Comparison of ENCODE assay signal across 19 cellular contexts in the genomic region with DNA sequence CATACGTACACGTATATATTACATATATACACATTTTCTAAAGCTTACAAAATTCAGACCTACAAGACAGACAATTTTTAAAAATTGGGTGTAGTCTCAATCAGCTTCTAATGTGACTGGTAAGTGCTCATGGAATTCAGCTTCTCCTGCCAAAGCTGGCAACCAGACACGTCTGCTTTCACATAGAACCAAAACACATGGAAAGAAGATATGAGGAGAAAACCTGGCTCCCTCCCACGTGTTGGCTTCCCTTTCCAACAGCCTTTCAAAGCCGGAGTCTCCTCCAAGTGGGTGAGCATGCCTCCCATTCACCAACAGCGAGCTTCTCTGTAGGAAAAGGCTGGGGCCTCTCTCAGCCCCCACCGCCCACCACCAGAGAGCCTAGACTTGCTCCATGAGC. TPM values are rescaled to one million over a fixed set of nuclear protein-coding genes. Genes with fewer than 3 reads are reported as not detected.
DNase-seq lines count a peak whose midpoint lies in the region; ATAC-seq, FAIRE-seq and TF ChIP-seq lines count a peak whose summit lies in the region.
"Had no signal": no experiment of that assay in that cellular context is flagged by ENCODE, and none has a peak within 500 bp of the region (broad histone marks: within the 10 kb centered on the region; RNA-seq: fewer than 3 reads in every experiment).

No MANE protein-coding gene starts in this region.

- no peaks in the 10 kb centered on the region for H3F3A ChIP-seq in SK-N-SH (replicated peaks; ENCODE audit: insufficient read depth)

- H3K36me3 Mint-ChIP-seq in astrocyte (ENCODE audit: low read depth, unreplicated experiment), result peaks cover 8% of the 10 kb centered on the region
- peaks cover 19 to 81% (median 31%) of the 10 kb centered on the region in 3 donors for H3K36me3 Mint-ChIP-seq in naive thymus-derived CD8-positive, alpha-beta T cell

- no peak for TF ChIP-seq EP300 in SK-N-SH (IDR thresholded peaks at IDR 0.05; ENCODE audit: borderline replicate concordance in 1 of 2, low read depth in 1 of 2, low read length in 1 of 2)

- H3K27ac Mint-ChIP-seq in astrocyte (ENCODE audit: unreplicated experiment), result no peak overlapping the region
- no peak overlapping the region for H3K27ac Mint-ChIP-seq in naive thymus-derived CD8-positive, alpha-beta T cell
- H3K27ac Mint-ChIP-seq: activated CD4-positive, alpha-beta memory T cell treated with anti-CD3 and anti-CD28 coated beads for 36 hours; activated T-helper 1 cell treated with anti-CD3 and anti-CD28 coated beads, Interleukin-12 subunit alpha, Interleukin-12 subunit beta, Interleukin-2, Interleukin-4 antibody, amounts not matched to agents 30 ng/mL and 10 ng/mL and 1 ng/mL, durations not matched to agents 14 hours and 24 hours and 36 hours had no signal

- H2AFZ ChIP-seq in astrocyte (ENCODE audit: low read depth, low read length), result no peak overlapping the region
- no peak overlapping the region for H2AFZ ChIP-seq in SK-N-SH (ENCODE audit: low read depth)

- TF ChIP-seq POLR2A in heart left ventricle (IDR thresholded peaks at IDR 0.05), result no peak

- H3K36me3 ChIP-seq in astrocyte (ENCODE audit: insufficient read depth, low read length) (peaks cover 5% of the 10 kb centered on the region), heart left ventricle (peaks cover 0 to 38% (median 13%) of the 10 kb centered on the region in 9 donors), skeletal muscle satellite cell (ENCODE audit: insufficient read depth, low read length) (peaks cover 44% of the 10 kb centered on the region), SK-N-SH (replicated peaks in 1 of 2; ENCODE audit: control insufficient read depth in 1 of 2, insufficient read depth in 2 of 2, low read length in 1 of 2) (peaks cover under 1 to 8% of the 10 kb centered on the region in 2 experiments)
- H3K36me3 ChIP-seq: ascending aorta had no signal

- no peak for TF ChIP-seq RAD21 in SK-N-SH (IDR thresholded peaks at IDR 0.05; ENCODE audit: low read length)

- no peak overlapping the region for H3K9ac ChIP-seq in astrocyte (ENCODE audit: low read length)
- peak overlapping the region; percentile 60 for H3K9ac ChIP-seq in skeletal muscle satellite cell (ENCODE audit: low read depth, low read length)
- no peak overlapping the region for H3K9ac ChIP-seq in SK-N-SH

- peak; percentile 80 for DNase-seq in GM04503 (ENCODE audit: low read depth)
- peak; percentile 80 for DNase-seq in astrocyte (ENCODE audit: low read depth)
- DNase-seq in heart left ventricle, result peak in 4 of 5 donors; percentile 61 to 84 (median 72)
- DNase-seq in SK-N-SH, result no peak
- DNase-seq in naive thymus-derived CD8-positive, alpha-beta T cell, result no peak
- DNase-seq: activated CD4-positive, alpha-beta memory T cell treated with anti-CD3 and anti-CD28 coated beads for 36 hours; GF-D8; mucosa of descending colon; MV-4-11; NK-92 treated with Interleukin-12 subunit alpha and Interleukin-12 subunit beta, amount 100 ng/mL, for 24 hours; stimulated activated CD4-positive, alpha-beta T cell treated with anti-CD3 and anti-CD28 coated beads, Interleukin-2, amount 100 ng/mL, for 48 hours; trophoblast cell had no signal

- POLR2A ChIA-PET in SK-N-SH (lab: Yijun Ruan, JAX), result no interaction called here
- POLR2A ChIA-PET in naive thymus-derived CD8-positive, alpha-beta T cell (lab: Charles Lee), result interaction anchor here (1.1 kb wide), 1 partner anchor 8 kb away, joined by 3 read pairs; no protein-coding TSS in a partner anchor

- ATAC-seq in heart left ventricle (peak; percentile 56 to 80 (median 79)), GM19328 (IDR thresholded peaks at IDR 0.05; ENCODE audit: unreplicated experiment) (no peak)
- no peak for ATAC-seq in naive thymus-derived CD8-positive, alpha-beta T cell
- ATAC-seq: mucosa of descending colon had no signal

- H3K4me3 Mint-ChIP-seq in astrocyte (ENCODE audit: unreplicated experiment), result no peak overlapping the region
- H3K4me3 Mint-ChIP-seq in naive thymus-derived CD8-positive, alpha-beta T cell, result no peak overlapping the region
- H3K4me3 Mint-ChIP-seq: activated CD4-positive, alpha-beta memory T cell treated with anti-CD3 and anti-CD28 coated beads for 36 hours; activated T-helper 1 cell treated with anti-CD3 and anti-CD28 coated beads, Interleukin-12 subunit alpha, Interleukin-12 subunit beta, Interleukin-2, Interleukin-4 antibody, amounts not matched to agents 30 ng/mL and 10 ng/mL and 1 ng/mL, durations not matched to agents 14 hours and 24 hours and 36 hours had no signal

- intact Hi-C loops in heart left ventricle (cut with DNase I), result no loop called here

- H3K4me1 Mint-ChIP-seq in astrocyte (ENCODE audit: low read depth, unreplicated experiment), result no peaks in the 10 kb centered on the region
- H3K4me1 Mint-ChIP-seq in naive thymus-derived CD8-positive, alpha-beta T cell, result peaks cover 0 to 11% (median 2%) of the 10 kb centered on the region in 4 donors

- H3K4me3 ChIP-seq in astrocyte (ENCODE audit: insufficient read depth, low read depth, low read length) (no peak overlapping the region), heart left ventricle (no peak overlapping the region), skeletal muscle satellite cell (ENCODE audit: low read length) (no peak overlapping the region), SK-N-SH (ENCODE audit: low read depth in 2 of 2, low read length in 1 of 2) (no peak overlapping the region)
- H3K4me3 ChIP-seq: ascending aorta, mucosa of descending colon, SJSA1 had no signal

- CTCF ChIA-PET in SK-N-SH (lab: Yijun Ruan, JAX), result interaction anchor here (0.9 to 1.4 kb wide), 2 partner anchors 11 to 43 kb away, joined by 3 read pairs; no protein-coding TSS in a partner anchor

- TF ChIP-seq CTCF in astrocyte (IDR thresholded peaks at IDR 0.05; ENCODE audit: insufficient read depth, low read depth, low read length), result no peak
- TF ChIP-seq CTCF in heart left ventricle (IDR thresholded peaks at IDR 0.05), result no peak
- no peak for TF ChIP-seq CTCF in SK-N-SH (IDR thresholded peaks at IDR 0.05)

- no peaks in the 10 kb centered on the region for H3K79me2 ChIP-seq in astrocyte (ENCODE audit: insufficient read depth, low read length)
- no peaks in the 10 kb centered on the region for H3K79me2 ChIP-seq in SK-N-SH (ENCODE audit: insufficient read depth)

- H3K9me3 Mint-ChIP-seq in astrocyte (ENCODE audit: unreplicated experiment), result no peaks in the 10 kb centered on the region
- no peaks in the 10 kb centered on the region for H3K9me3 Mint-ChIP-seq in naive thymus-derived CD8-positive, alpha-beta T cell
- H3K9me3 Mint-ChIP-seq: activated CD4-positive, alpha-beta memory T cell treated with anti-CD3 and anti-CD28 coated beads for 36 hours; activated T-helper 1 cell treated with anti-CD3 and anti-CD28 coated beads, Interleukin-12 subunit alpha, Interleukin-12 subunit beta, Interleukin-2, Interleukin-4 antibody, amounts not matched to agents 30 ng/mL and 10 ng/mL and 1 ng/mL, durations not matched to agents 14 hours and 24 hours and 36 hours had no signal

- H3K27ac ChIP-seq in astrocyte (ENCODE audit: low read depth, low read length) (no peak overlapping the region), heart left ventricle (peak overlapping the region in 11 of 12 donors; percentile 8 to 85 (median 47)), SK-N-SH (ENCODE audit: low read depth in 2 of 2, low read length in 1 of 2) (no peak overlapping the region)
- H3K27ac ChIP-seq: ascending aorta had no signal

- WGBS in heart left ventricle, 4 donors, result 37 to 51% (median 42%) methylated on average over 5 to 7 of the region's 7 CpGs
- WGBS in SK-N-SH (ENCODE audit: low lambda C conversion rate), result 83% methylated on average over 7 of the region's 7 CpGs

- no peaks in the 10 kb centered on the region for H3K9me3 ChIP-seq in astrocyte (ENCODE audit: insufficient read depth, low read depth, low read length)
- no peaks in the 10 kb centered on the region for H3K9me3 ChIP-seq in heart left ventricle
- H3K9me3 ChIP-seq in skeletal muscle satellite cell (replicated peaks; ENCODE audit: low read length), result no peaks in the 10 kb centered on the region
- H3K9me3 ChIP-seq in SK-N-SH, result no peaks in the 10 kb centered on the region
- H3K9me3 ChIP-seq: ascending aorta, mucosa of descending colon, SJSA1 had no signal

- no peak for FAIRE-seq in astrocyte (lab: Jason Lieb, UNC)
- FAIRE-seq: frontal cortex, GM18507 had no signal

- no peaks in the 10 kb centered on the region for H3K27me3 ChIP-seq in astrocyte (ENCODE audit: insufficient read depth, low read length)
- H3K27me3 ChIP-seq in heart left ventricle, result no peaks in the 10 kb centered on the region
- H3K27me3 ChIP-seq in skeletal muscle satellite cell (ENCODE audit: control insufficient read depth, insufficient read depth, low read length), result no peaks in the 10 kb centered on the region
- no peaks in the 10 kb centered on the region for H3K27me3 ChIP-seq in SK-N-SH (ENCODE audit: insufficient read depth)
- H3K27me3 ChIP-seq: ascending aorta, SJSA1 had no signal

- no peaks in the 10 kb centered on the region for H3K9me2 ChIP-seq in SK-N-SH

- H3K4me1 ChIP-seq in astrocyte (ENCODE audit: insufficient read depth, low read length) (no peaks in the 10 kb centered on the region), heart left ventricle (peaks cover 0 to 58% (median 15%) of the 10 kb centered on the region in 12 donors), skeletal muscle satellite cell (ENCODE audit: control insufficient read depth, insufficient read depth, low read length) (peaks cover 27% of the 10 kb centered on the region), SK-N-SH (ENCODE audit: control insufficient read depth in 1 of 2, insufficient read depth in 2 of 2, low read depth in 1 of 2, low read length in 1 of 2) (no peaks in the 10 kb centered on the region)
- H3K4me1 ChIP-seq: ascending aorta had no signal

- no peak overlapping the region for H3K4me2 ChIP-seq in astrocyte (ENCODE audit: low read length)
- peak overlapping the region; percentile 55 for H3K4me2 ChIP-seq in skeletal muscle satellite cell (ENCODE audit: low read length)
- H3K4me2 ChIP-seq in SK-N-SH, result no peak overlapping the region

- no peaks in the 10 kb centered on the region for H4K20me1 ChIP-seq in astrocyte (ENCODE audit: insufficient read depth, low read length)
- no peaks in the 10 kb centered on the region for H4K20me1 ChIP-seq in SK-N-SH (ENCODE audit: insufficient read depth)

- no peaks in the 10 kb centered on the region for H3K27me3 Mint-ChIP-seq in astrocyte (ENCODE audit: low read depth, unreplicated experiment)
- no peaks in the 10 kb centered on the region for H3K27me3 Mint-ChIP-seq in naive thymus-derived CD8-positive, alpha-beta T cell
- H3K27me3 Mint-ChIP-seq: activated CD4-positive, alpha-beta memory T cell treated with anti-CD3 and anti-CD28 coated beads for 36 hours had no signal

TF ChIP-seq in SK-N-SH, 30 proteins besides CTCF, POLR2A, EP300 and RAD21 (continues in another document):
- TF ChIP-seq SIN3A (IDR thresholded peaks at IDR 0.05; ENCODE audit: borderline replicate concordance, low read depth, low read length), result no peak

RNA-seq across cellular contexts. Expression of a gene that starts 33.4 kb away (rescaled TPM):
- 12.1 and 15.2 TPM in 2 replicates for total RNA-seq in astrocyte
- 10 to 100 TPM; 20.2 to 53.4 (median 45.5) TPM for total RNA-seq in heart left ventricle
- polyA plus RNA-seq in heart left ventricle, result 10 to 100 TPM; 15.6 to 18.1 TPM
- total RNA-seq in skeletal muscle satellite cell (2012; rRNA removed), result 29.7 and 37.0 TPM in 2 replicates
- 16.8 and 18.4 TPM in 2 replicates for polyA plus RNA-seq in SK-N-SH (2012; rRNA removed)
- polyA plus RNA-seq in SK-N-SH (2012; cell fraction: cytosol; rRNA removed), result 17.1 and 17.2 TPM in 2 replicates
- 14.5 and 20.7 TPM in 2 replicates for polyA plus RNA-seq in SK-N-SH (2012; cell fraction: nucleus; rRNA removed)
- 10 to 100 TPM; 42.1 to 48.7 TPM for total RNA-seq in naive thymus-derived CD8-positive, alpha-beta T cell
- polyA plus RNA-seq in naive thymus-derived CD8-positive, alpha-beta T cell, result 10 to 100 TPM; 23.9 to 38.5 (median 37.3) TPM

Comparison
In these comparisons a context has a peak if more than half of its experiments do, and no peak if none do; other contexts are left out.
1. DNase-seq: peak in GM04503 (single experiment), astrocyte (single experiment) and heart left ventricle (4 of 5); none in SK-N-SH (single experiment) and naive thymus-derived CD8-positive, alpha-beta T cell (0 of 10).
2. H3K27ac ChIP-seq: peak in heart left ventricle (11 of 12); none in astrocyte (single experiment) and SK-N-SH (0 of 2).
3. ATAC-seq: peak in heart left ventricle (4 of 4); none in naive thymus-derived CD8-positive, alpha-beta T cell (0 of 2) and GM19328 (single experiment).